In the genomic region with DNA sequence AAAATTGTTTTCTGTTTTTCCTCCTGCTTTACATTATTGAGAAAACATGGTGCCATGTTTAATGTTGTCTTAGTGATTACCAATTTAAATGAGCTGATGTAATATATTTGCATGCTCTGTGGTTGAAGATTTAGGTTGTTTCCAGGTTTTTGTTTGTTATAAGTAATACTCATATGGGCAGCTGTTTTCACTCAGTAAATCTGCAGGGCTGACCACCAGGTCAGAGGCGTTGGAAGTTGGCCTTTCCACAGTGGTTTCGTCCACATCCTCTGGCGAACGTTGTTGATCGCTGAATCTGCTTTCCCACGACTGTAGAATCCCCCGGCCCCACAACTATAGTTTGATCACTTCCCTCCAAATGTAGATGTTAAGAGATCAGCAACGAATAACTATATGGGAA, we compare ENCODE assay signal across 25 cellular contexts.
"Had no signal": no experiment of that assay in that cellular context is flagged by ENCODE, and none has a peak within 500 bp of the region (broad histone marks: within the 10 kb centered on the region; RNA-seq: fewer than 3 reads in every experiment).

No MANE protein-coding gene starts in this region.

- DNase-seq: hypothalamus; immature natural killer cell; islet precursor cell; left ventricle myocardium inferior; mesendoderm; midbrain; mucosa of descending colon; naive thymus-derived CD4-positive, alpha-beta T cell; ovary; retina; right cardiac atrium; stimulated activated CD4-positive, alpha-beta T cell treated with anti-CD3 and anti-CD28 coated beads, Interleukin-4, amount 100 ng/mL, for 24 hours; stimulated activated naive CD4-positive, alpha-beta T cell; stomach; testis; thyroid gland; transverse colon; upper lobe of left lung had no signal

- H3K27me3 Mint-ChIP-seq: natural killer cell treated with Interleukin-12 subunit alpha and Interleukin-12 subunit beta and Interleukin-15 and Interleukin-18, amount 100 ng/mL, for 72 hours had no signal

- H3K4me1 ChIP-seq: left ventricle myocardium inferior, prostate gland, stomach, testis, transverse colon, vagina had no signal

- H3K36me3 ChIP-seq: left ventricle myocardium inferior, ovary, prostate gland, stomach, thyroid gland, transverse colon, upper lobe of left lung, vagina had no signal

- H3K36me3 Mint-ChIP-seq: naive thymus-derived CD4-positive, alpha-beta T cell; natural killer cell treated with Interleukin-12 subunit alpha and Interleukin-12 subunit beta and Interleukin-15 and Interleukin-18, amount 100 ng/mL, for 72 hours had no signal

- H3K4me3 Mint-ChIP-seq: immature natural killer cell; naive thymus-derived CD4-positive, alpha-beta T cell; natural killer cell treated with Interleukin-12 subunit alpha and Interleukin-12 subunit beta and Interleukin-15 and Interleukin-18, amount 100 ng/mL, for 72 hours; stimulated activated effector memory CD8-positive, alpha-beta T cell treated with anti-CD3 and anti-CD28 coated beads, Interleukin-12 subunit alpha, Interleukin-12 subunit beta, amount 100 ng/mL, for 72 hours had no signal

- H3K9me3 ChIP-seq: left ventricle myocardium inferior, mucosa of descending colon, ovary, prostate gland, stomach, testis, thyroid gland, transverse colon, upper lobe of left lung, vagina had no signal

- H3K4me3 ChIP-seq: left ventricle myocardium inferior, lung, mucosa of descending colon, ovary, prostate gland, skin epidermis, stomach, testis, thyroid gland, transverse colon, upper lobe of left lung, vagina had no signal

- H3K27ac ChIP-seq: left ventricle myocardium inferior, ovary, prostate gland, skin epidermis, stomach, testis, thyroid gland, transverse colon, upper lobe of left lung, vagina had no signal

- H3K27ac Mint-ChIP-seq: naive thymus-derived CD4-positive, alpha-beta T cell; natural killer cell treated with Interleukin-12 subunit alpha and Interleukin-12 subunit beta and Interleukin-15 and Interleukin-18, amount 100 ng/mL, for 72 hours; stimulated activated effector memory CD8-positive, alpha-beta T cell treated with anti-CD3 and anti-CD28 coated beads, Interleukin-12 subunit alpha, Interleukin-12 subunit beta, amount 100 ng/mL, for 72 hours had no signal

- H3K27me3 ChIP-seq: ovary, stomach, testis, thyroid gland, transverse colon, upper lobe of left lung, vagina had no signal

- H3K4me1 Mint-ChIP-seq: immature natural killer cell; stimulated activated effector memory CD8-positive, alpha-beta T cell treated with anti-CD3 and anti-CD28 coated beads, Interleukin-12 subunit alpha, Interleukin-12 subunit beta, amount 100 ng/mL, for 72 hours had no signal

- H3K9me3 Mint-ChIP-seq: immature natural killer cell; naive thymus-derived CD4-positive, alpha-beta T cell; natural killer cell treated with Interleukin-12 subunit alpha and Interleukin-12 subunit beta and Interleukin-15 and Interleukin-18, amount 100 ng/mL, for 72 hours; stimulated activated effector memory CD8-positive, alpha-beta T cell treated with anti-CD3 and anti-CD28 coated beads, Interleukin-12 subunit alpha, Interleukin-12 subunit beta, amount 100 ng/mL, for 72 hours had no signal

- ATAC-seq: mucosa of descending colon; naive thymus-derived CD4-positive, alpha-beta T cell; natural killer cell treated with Interleukin-12 subunit alpha and Interleukin-12 subunit beta and Interleukin-15 and Interleukin-18, amount 100 ng/mL, for 72 hours; right cardiac atrium; sciatic nerve; stimulated activated effector memory CD8-positive, alpha-beta T cell treated with anti-CD3 and anti-CD28 coated beads, Interleukin-12 subunit alpha, Interleukin-12 subunit beta, amount 100 ng/mL, for 72 hours had no signal
